3 cellular contexts compared by ENCODE assay signal in the genomic region with DNA sequence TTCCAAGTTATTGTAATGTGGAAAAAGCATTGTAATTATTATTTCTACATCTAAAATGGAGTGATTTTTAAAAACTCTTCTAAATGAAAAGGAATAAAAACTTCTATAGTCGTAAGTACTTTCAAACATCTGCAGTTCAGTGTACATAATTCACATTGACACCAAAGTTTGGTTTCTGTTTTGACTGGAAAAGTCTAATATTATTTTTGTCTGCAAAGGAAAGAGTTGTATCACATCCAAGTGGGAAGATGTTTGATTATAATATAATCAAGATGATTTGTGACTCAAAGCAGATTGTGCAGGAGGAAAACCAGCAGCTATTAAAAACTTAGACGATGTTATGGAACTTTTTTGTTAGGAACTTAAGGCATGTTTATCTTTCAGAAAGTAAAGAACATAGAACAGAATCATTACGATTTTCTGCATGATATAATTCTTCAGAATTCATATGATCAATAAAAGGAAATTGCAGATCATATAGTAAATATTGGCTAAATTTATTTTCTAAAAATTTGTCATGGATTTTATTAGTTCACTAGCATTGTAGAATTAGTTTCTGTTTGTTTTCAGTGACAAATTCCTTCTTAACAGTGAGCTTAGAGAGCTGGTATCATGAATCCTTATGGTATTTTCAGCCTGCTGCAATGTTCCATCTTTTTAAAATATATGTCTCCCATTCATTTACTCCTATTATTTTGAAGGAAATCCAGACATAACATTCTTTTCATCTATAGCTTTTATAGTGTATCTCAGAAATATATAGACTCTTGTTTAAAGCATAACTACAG.
TF ChIP-seq lines count a peak whose summit lies in the region.

No MANE protein-coding gene starts in this region.

TF ChIP-seq in liver, 16 proteins besides CTCF, POLR2A, EP300 and RAD21:
- no peak for TF ChIP-seq HNF4G (IDR thresholded peaks at IDR 0.05)

TF ChIP-seq in HepG2, 621 proteins besides CTCF, POLR2A, EP300 and RAD21:
- no peak for TF ChIP-seq ZNF557 (CRISPR knock-in tag; IDR thresholded peaks at IDR 0.05)
- TF ChIP-seq ZNF841 (CRISPR knock-in tag; IDR thresholded peaks at IDR 0.05; ENCODE audit: borderline replicate concordance) = no peak
- TF ChIP-seq, protein P1, sequence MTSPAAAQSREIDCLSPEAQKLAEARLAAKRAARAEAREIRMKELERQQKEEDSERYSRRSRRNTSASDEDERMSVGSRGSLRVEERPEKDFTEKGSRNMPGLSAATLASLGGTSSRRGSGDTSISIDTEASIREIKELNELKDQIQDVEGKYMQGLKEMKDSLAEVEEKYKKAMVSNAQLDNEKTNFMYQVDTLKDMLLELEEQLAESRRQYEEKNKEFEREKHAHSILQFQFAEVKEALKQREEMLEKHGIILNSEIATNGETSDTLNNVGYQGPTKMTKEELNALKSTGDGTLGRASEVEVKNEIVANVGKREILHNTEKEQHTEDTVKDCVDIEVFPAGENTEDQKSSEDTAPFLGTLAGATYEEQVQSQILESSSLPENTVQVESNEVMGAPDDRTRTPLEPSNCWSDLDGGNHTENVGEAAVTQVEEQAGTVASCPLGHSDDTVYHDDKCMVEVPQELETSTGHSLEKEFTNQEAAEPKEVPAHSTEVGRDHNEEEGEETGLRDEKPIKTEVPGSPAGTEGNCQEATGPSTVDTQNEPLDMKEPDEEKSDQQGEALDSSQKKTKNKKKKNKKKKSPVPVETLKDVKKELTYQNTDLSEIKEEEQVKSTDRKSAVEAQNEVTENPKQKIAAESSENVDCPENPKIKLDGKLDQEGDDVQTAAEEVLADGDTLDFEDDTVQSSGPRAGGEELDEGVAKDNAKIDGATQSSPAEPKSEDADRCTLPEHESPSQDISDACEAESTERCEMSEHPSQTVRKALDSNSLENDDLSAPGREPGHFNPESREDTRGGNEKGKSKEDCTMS (CRISPR knock-in tag; conservative IDR thresholded peaks at IDR 0.05) = no peak
- TF ChIP-seq RFX3 (CRISPR knock-in tag; IDR thresholded peaks at IDR 0.05) = no peak
- TF ChIP-seq HOXA5 (CRISPR knock-in tag; IDR thresholded peaks at IDR 0.05) = no peak
- no peak for TF ChIP-seq GTF2F1 (IDR thresholded peaks at IDR 0.05; ENCODE audit: low read length)
- no peak for TF ChIP-seq ZNF207 (IDR thresholded peaks at IDR 0.05; ENCODE audit: borderline replicate concordance)
- TF ChIP-seq ZNF776 (CRISPR knock-in tag; IDR thresholded peaks at IDR 0.05) = no peak
- no peak for TF ChIP-seq HIVEP1 (CRISPR knock-in tag; IDR thresholded peaks at IDR 0.05)

TF ChIP-seq in endothelial cell of umbilical vein, 7 proteins besides CTCF, POLR2A, EP300 and RAD21:
- no peak for TF ChIP-seq POLR2AphosphoS5 (IDR thresholded peaks at IDR 0.05; ENCODE audit: insufficient read depth, low read depth, low read length)
- no peak for TF ChIP-seq GATA2 (IDR thresholded peaks at IDR 0.05; ENCODE audit: insufficient read depth, insufficient read length, low read depth, low read length)
- TF ChIP-seq FOS (IDR thresholded peaks at IDR 0.05; ENCODE audit: borderline replicate concordance, insufficient read depth, low read length) = no peak
- TF ChIP-seq JUN (IDR thresholded peaks at IDR 0.05; ENCODE audit: borderline replicate concordance, insufficient read depth, insufficient read length, low read depth) = no peak
- no peak for TF ChIP-seq MYC (IDR thresholded peaks at IDR 0.05; ENCODE audit: low read depth, low read length)
- no peak for TF ChIP-seq EZH2 (IDR thresholded peaks at IDR 0.05; ENCODE audit: borderline replicate concordance, low read depth, low read length, severe bottlenecking)
- TF ChIP-seq, protein P2, sequence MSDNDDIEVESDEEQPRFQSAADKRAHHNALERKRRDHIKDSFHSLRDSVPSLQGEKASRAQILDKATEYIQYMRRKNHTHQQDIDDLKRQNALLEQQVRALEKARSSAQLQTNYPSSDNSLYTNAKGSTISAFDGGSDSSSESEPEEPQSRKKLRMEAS (IDR thresholded peaks at IDR 0.05; ENCODE audit: insufficient read depth, insufficient read length) = no peak
TF ChIP-seq in endothelial cell of umbilical vein: peak in this region for 0.
